ENCODE assay signal across 8 cellular contexts in the genomic region with DNA sequence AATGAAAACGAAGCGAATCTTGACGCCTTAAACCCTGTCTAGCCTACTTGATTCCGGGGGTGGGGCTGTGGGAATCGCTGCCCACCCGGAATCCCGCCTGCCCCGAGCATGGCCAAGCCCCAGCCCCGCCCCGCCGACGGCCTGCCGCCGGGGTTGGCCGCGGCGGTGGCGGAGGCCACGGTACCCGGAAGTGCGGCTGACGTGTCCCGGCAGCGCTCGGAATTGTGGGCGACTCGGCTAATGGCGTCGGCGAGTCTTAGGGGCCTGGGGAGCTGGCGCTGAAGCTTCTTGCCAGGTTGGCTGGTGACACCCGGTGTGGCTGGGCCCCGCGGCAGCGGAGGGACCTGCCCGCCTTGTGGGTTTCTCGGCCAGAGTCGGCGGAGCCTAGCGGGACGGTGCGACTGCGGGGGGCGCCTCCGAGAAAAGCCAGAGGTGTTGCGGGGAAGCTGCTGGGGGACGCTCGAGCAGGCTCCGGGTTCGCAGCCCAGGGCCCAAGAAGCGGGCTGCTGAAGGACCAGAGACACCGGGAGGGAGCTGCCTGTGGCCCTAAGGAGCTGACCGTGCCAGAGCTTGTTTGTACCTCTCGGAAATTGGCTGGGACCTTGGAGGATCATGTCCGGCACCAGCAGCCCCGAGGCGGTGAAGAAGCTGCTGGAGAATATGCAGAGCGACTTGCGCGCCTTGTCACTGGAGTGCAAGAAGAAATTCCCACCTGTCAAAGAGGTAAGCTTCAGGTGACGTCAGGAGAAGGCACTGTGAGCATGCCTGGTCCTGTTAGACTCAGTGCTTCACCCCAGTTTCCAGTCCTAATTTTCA. TPM values are rescaled to one million over a fixed set of nuclear protein-coding genes. Genes with fewer than 3 reads are reported as not detected.
DNase-seq lines count a peak whose midpoint lies in the region; ATAC-seq, FAIRE-seq and TF ChIP-seq lines count a peak whose summit lies in the region.

A gene with protein sequence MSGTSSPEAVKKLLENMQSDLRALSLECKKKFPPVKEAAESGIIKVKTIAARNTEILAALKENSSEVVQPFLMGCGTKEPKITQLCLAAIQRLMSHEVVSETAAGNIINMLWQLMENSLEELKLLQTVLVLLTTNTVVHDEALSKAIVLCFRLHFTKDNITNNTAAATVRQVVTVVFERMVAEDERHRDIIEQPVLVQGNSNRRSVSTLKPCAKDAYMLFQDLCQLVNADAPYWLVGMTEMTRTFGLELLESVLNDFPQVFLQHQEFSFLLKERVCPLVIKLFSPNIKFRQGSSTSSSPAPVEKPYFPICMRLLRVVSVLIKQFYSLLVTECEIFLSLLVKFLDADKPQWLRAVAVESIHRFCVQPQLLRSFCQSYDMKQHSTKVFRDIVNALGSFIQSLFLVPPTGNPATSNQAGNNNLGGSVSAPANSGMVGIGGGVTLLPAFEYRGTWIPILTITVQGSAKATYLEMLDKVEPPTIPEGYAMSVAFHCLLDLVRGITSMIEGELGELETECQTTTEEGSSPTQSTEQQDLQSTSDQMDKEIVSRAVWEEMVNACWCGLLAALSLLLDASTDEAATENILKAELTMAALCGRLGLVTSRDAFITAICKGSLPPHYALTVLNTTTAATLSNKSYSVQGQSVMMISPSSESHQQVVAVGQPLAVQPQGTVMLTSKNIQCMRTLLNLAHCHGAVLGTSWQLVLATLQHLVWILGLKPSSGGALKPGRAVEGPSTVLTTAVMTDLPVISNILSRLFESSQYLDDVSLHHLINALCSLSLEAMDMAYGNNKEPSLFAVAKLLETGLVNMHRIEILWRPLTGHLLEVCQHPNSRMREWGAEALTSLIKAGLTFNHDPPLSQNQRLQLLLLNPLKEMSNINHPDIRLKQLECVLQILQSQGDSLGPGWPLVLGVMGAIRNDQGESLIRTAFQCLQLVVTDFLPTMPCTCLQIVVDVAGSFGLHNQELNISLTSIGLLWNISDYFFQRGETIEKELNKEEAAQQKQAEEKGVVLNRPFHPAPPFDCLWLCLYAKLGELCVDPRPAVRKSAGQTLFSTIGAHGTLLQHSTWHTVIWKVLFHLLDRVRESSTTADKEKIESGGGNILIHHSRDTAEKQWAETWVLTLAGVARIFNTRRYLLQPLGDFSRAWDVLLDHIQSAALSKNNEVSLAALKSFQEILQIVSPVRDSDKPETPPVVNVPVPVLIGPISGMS (N-terminal part only) (plus strand): TSS at position 231 of the 816 bp plus-strand sequence. CDS start 382 bp downstream, at position 613.

- H3K9me3 ChIP-seq in BE2C = no peaks in the 10 kb centered on the region
- H3K9me3 ChIP-seq in colonic mucosa = no peaks in the 10 kb centered on the region

- H3K27me3 Mint-ChIP-seq in activated CD4-positive, alpha-beta T cell treated with anti-CD3 and anti-CD28 coated beads, Interleukin-2, amount 10 ng/mL, durations not matched to agents 24 days and 14 days = peaks cover 9% of the 10 kb centered on the region

- peak within 1 kb of the TSS; percentile 93 for H3K27ac Mint-ChIP-seq in activated CD4-positive, alpha-beta T cell treated with anti-CD3 and anti-CD28 coated beads, Interleukin-2, amount 10 ng/mL, durations not matched to agents 24 days and 14 days

- no peaks in the 10 kb centered on the region for H3K36me3 ChIP-seq in BE2C
- no peaks in the 10 kb centered on the region for H3K36me3 ChIP-seq in colonic mucosa

- peaks cover 7% of the 10 kb centered on the region for H3K36me3 Mint-ChIP-seq in activated CD4-positive, alpha-beta T cell treated with anti-CD3 and anti-CD28 coated beads, Interleukin-2, amount 10 ng/mL, durations not matched to agents 24 days and 14 days (ENCODE audit: low read depth)

- H3K4me1 ChIP-seq in BE2C = no peaks in the 10 kb centered on the region
- H3K4me1 ChIP-seq in colonic mucosa = peaks cover 13% of the 10 kb centered on the region

- ATAC-seq in HG03442 (IDR thresholded peaks at IDR 0.05; ENCODE audit: unreplicated experiment) = peak; percentile 97

- intact Hi-C loops in activated CD4-positive, alpha-beta T cell treated with anti-CD3 and anti-CD28 coated beads, Interleukin-2, amount 10 ng/mL, durations not matched to agents 24 days and 14 days (cut with micrococcal nuclease) = loop anchor here (1.0 to 5.0 kb wide), 5 partner anchors 28 to 1755 kb away; a partner anchor contains a TSS
- intact Hi-C loops in colonic mucosa (cut with DNase I) = no loop called here

- H3K9ac ChIP-seq in colonic mucosa (ENCODE audit: low read depth in 2 of 2, low read length in 2 of 2) = peak within 1 kb of the TSS; percentile 98 to 99

- peak; percentile 92 for DNase-seq in BE2C
- peak; percentile 92 for DNase-seq in GM19239 (ENCODE audit: insufficient read length, low spot score)
- peak; percentile 43 to 91 for DNase-seq in NCI-H526 (lab: John Stamatoyannopoulos, UW)
- DNase-seq in activated CD4-positive, alpha-beta T cell treated with anti-CD3 and anti-CD28 coated beads, Interleukin-2, amount 10 ng/mL, durations not matched to agents 24 days and 14 days = peak; percentile 97
- peak; percentile 91 for DNase-seq in colonic mucosa
- DNase-seq in left kidney (ENCODE audit: low read depth, low spot score) = peak; percentile 97
- DNase-seq in stimulated activated CD4-positive, alpha-beta T cell treated with anti-CD3 and anti-CD28 coated beads, Interleukin-1b, Interleukin-23, amount 100 ng/mL, for 48 hours = peak; percentile 83

- FAIRE-seq in GM19239 (lab: Jason Lieb, UNC) = peak; percentile 90

- H3K9me3 Mint-ChIP-seq in activated CD4-positive, alpha-beta T cell treated with anti-CD3 and anti-CD28 coated beads, Interleukin-2, amount 10 ng/mL, durations not matched to agents 24 days and 14 days = peaks cover 10% of the 10 kb centered on the region

- no peaks in the 10 kb centered on the region for H3K27me3 ChIP-seq in BE2C
- no peaks in the 10 kb centered on the region for H3K27me3 ChIP-seq in colonic mucosa

- peak within 1 kb of the TSS; percentile 89 for H3K27ac ChIP-seq in colonic mucosa

- H3K4me3 ChIP-seq in BE2C (ENCODE audit: low read depth, low read length) (peak within 1 kb of the TSS; percentile 97), colonic mucosa (peak within 1 kb of the TSS; percentile 98)

- peak within 1 kb of the TSS; percentile 86 for H3K4me3 Mint-ChIP-seq in activated CD4-positive, alpha-beta T cell treated with anti-CD3 and anti-CD28 coated beads, Interleukin-2, amount 10 ng/mL, durations not matched to agents 24 days and 14 days

- TF ChIP-seq CTCF in BE2C (IDR thresholded peaks at IDR 0.05; ENCODE audit: low read depth, low read length) = no peak
- no peak for TF ChIP-seq CTCF in colonic mucosa (IDR thresholded peaks at IDR 0.05)

- H3K4me1 Mint-ChIP-seq in activated CD4-positive, alpha-beta T cell treated with anti-CD3 and anti-CD28 coated beads, Interleukin-2, amount 10 ng/mL, durations not matched to agents 24 days and 14 days = peaks cover 19% of the 10 kb centered on the region

RNA-seq across cellular contexts. Expression of the gene that starts here (rescaled TPM):
- 12.4 TPM for polyA plus RNA-seq in BE2C (2012; ENCODE audit: insufficient read depth, insufficient read length, low read depth)
- 32.8 and 36.4 TPM in 2 replicates for total RNA-seq in activated CD4-positive, alpha-beta T cell treated with anti-CD3 and anti-CD28 coated beads, Interleukin-2, amount 10 ng/mL, durations not matched to agents 24 days and 14 days
- total RNA-seq in colonic mucosa = 10 to 100 TPM; 50.4 to 53.0 TPM

Comparison
In these comparisons a context has a peak if more than half of its experiments do, and no peak if none do; other contexts are left out.
1. Peak in every context shown above with its lines: DNase-seq, ATAC-seq, H3K4me3 ChIP-seq and H3K27ac ChIP-seq.